Comparison of ENCODE assay signal across 1 cellular context in genomic region chr5:132098621-132099020, GRCh38.
TF ChIP-seq lines count a peak whose summit lies in the region.

No MANE protein-coding gene starts in this region.

TF ChIP-seq in GM12878, 131 proteins besides CTCF, POLR2A, EP300 and RAD21:
- TF ChIP-seq ZNF207 (IDR thresholded peaks at IDR 0.05; ENCODE audit: borderline replicate concordance) = no peak
- no peak for TF ChIP-seq NFIC (IDR thresholded peaks at IDR 0.05; ENCODE audit: low read depth, low read length)
- TF ChIP-seq KLF5 (IDR thresholded peaks at IDR 0.05; ENCODE audit: partially characterized antibody) = no peak
- TF ChIP-seq IRF5 (IDR thresholded peaks at IDR 0.05; ENCODE audit: borderline replicate concordance) = no peak
- no peak for TF ChIP-seq BMI1 (IDR thresholded peaks at IDR 0.05; ENCODE audit: borderline replicate concordance)
- no peak for TF ChIP-seq POU2F2 (IDR thresholded peaks at IDR 0.05; ENCODE audit: borderline replicate concordance, low read depth, low read length)
- TF ChIP-seq KAT2A (conservative IDR thresholded peaks at IDR 0.05; ENCODE audit: control insufficient read depth, low read depth, low read length) = no peak
TF ChIP-seq in GM12878: peak in this region for 0.
